15 cellular contexts compared by ENCODE assay signal in genomic region chr12:12872934-12873275, GRCh38. TPM values are rescaled to one million over a fixed set of nuclear protein-coding genes. Genes with fewer than 3 reads are reported as not detected.
A peak's percentile ranks its signal among the peaks of the same experiment; 100 is the strongest.
DNase-seq lines count a peak whose midpoint lies in the region; ATAC-seq, FAIRE-seq and TF ChIP-seq lines count a peak whose summit lies in the region.
"Had no signal": no experiment of that assay in that cellular context is flagged by ENCODE, and none has a peak within 500 bp of the region (broad histone marks: within the 10 kb centered on the region; RNA-seq: fewer than 3 reads in every experiment).

No MANE protein-coding gene starts in this region.

- TF ChIP-seq POLR2A in A549 (IDR thresholded peaks at IDR 0.05; ENCODE audit: low read length) (no peak), breast epithelium (IDR thresholded peaks at IDR 0.05) (no peak)

- DNase-seq in A549 (ENCODE audit: low read depth in 1 of 2, low spot score in 1 of 2) = no peak
- DNase-seq in M059J (ENCODE audit: low read depth) = peak; percentile 77
- no peak for DNase-seq in breast epithelium (ENCODE audit: low spot score in 2 of 2)
- DNase-seq in left lung = no peak
- no peak for DNase-seq in GM10266 (ENCODE audit: extremely low spot score)
- DNase-seq: activated T-cell treated with anti-CD3 and anti-CD28 coated beads, Interleukin-2, amount 50 U/mL, for 72 hours; ovary; stimulated activated CD4-positive, alpha-beta T cell treated with anti-CD3 and anti-CD28 coated beads, Interleukin-15, amount 100 ng/mL, for 24 hours; stimulated activated CD8-positive, alpha-beta memory T cell treated with anti-CD3 and anti-CD28 coated beads, Interleukin-4, amount 100 ng/mL, for 48 hours; uterus had no signal

- no peak overlapping the region for H3K27ac Mint-ChIP-seq in activated T-helper 17 cell treated with anti-CD3 and anti-CD28 coated beads, Interleukin-2, amount 50 U/mL, for 72 hours
- H3K27ac Mint-ChIP-seq: activated T-cell treated with anti-CD3 and anti-CD28 coated beads, Interleukin-2, amount 50 U/mL, for 72 hours had no signal

- 5% methylated on average over 2 of the region's 2 CpGs for WGBS in A549 (ENCODE audit: missing lambda C conversion rate)

- H3K27me3 ChIP-seq in breast epithelium (no peaks in the 10 kb centered on the region), left lung (no peaks in the 10 kb centered on the region)
- H3K27me3 ChIP-seq: ascending aorta, ovary, uterus had no signal

- H3K4me3 ChIP-seq in A549 (peak overlapping the region; percentile 28), breast epithelium (no peak overlapping the region), left lung (no peak overlapping the region)
- H3K4me3 ChIP-seq: ascending aorta, ovary, uterus had no signal

- no peaks in the 10 kb centered on the region for H3K9me3 Mint-ChIP-seq in activated T-helper 17 cell treated with anti-CD3 and anti-CD28 coated beads, Interleukin-2, amount 50 U/mL, for 72 hours
- H3K9me3 Mint-ChIP-seq: activated T-cell treated with anti-CD3 and anti-CD28 coated beads, Interleukin-2, amount 50 U/mL, for 72 hours had no signal

- H3K27ac ChIP-seq in A549 = peak overlapping the region; percentile 97 to 98
- peak overlapping the region; percentile 65 to 81 for H3K27ac ChIP-seq in breast epithelium
- H3K27ac ChIP-seq in left lung = peak overlapping the region; percentile 38 to 49
- H3K27ac ChIP-seq: ascending aorta, ovary, uterus had no signal

- no peak for TF ChIP-seq EP300 in A549 (IDR thresholded peaks at IDR 0.05)

- peaks cover 72% of the 10 kb centered on the region for H3K4me1 ChIP-seq in A549
- H3K4me1 ChIP-seq in breast epithelium = no peaks in the 10 kb centered on the region
- no peaks in the 10 kb centered on the region for H3K4me1 ChIP-seq in left lung
- H3K4me1 ChIP-seq: uterus had no signal

- H3K27me3 Mint-ChIP-seq in activated T-helper 17 cell treated with anti-CD3 and anti-CD28 coated beads, Interleukin-2, amount 50 U/mL, for 72 hours = no peaks in the 10 kb centered on the region

- intact Hi-C loops in breast epithelium (cut with DNase I; ENCODE audit: low total_unique reads) (no loop called here), left lung (cut with DNase I) (no loop called here)

- ATAC-seq in A549 = peak; percentile 50 to 67
- peak; percentile 4 for ATAC-seq in left lung
- no peak for ATAC-seq in GM19395 (IDR thresholded peaks at IDR 0.05; ENCODE audit: unreplicated experiment)
- ATAC-seq in activated T-helper 17 cell treated with anti-CD3 and anti-CD28 coated beads, Interleukin-2, amount 50 U/mL, for 72 hours (replicated peaks) = no peak
- no peak for ATAC-seq in GM18511 (IDR thresholded peaks at IDR 0.05; ENCODE audit: unreplicated experiment)
- ATAC-seq: activated T-cell treated with anti-CD3 and anti-CD28 coated beads, Interleukin-2, amount 50 U/mL, for 72 hours had no signal

- CTCF ChIA-PET in A549 (lab: Yijun Ruan, JAX) = interaction anchor here (0.7 to 5.0 kb wide), 5 partner anchors 11 to 59 kb away, joined by 3 to 34 read pairs (median 4); partner anchors contain the start of gene GPRC5A

- H3K4me3 Mint-ChIP-seq in activated T-helper 17 cell treated with anti-CD3 and anti-CD28 coated beads, Interleukin-2, amount 50 U/mL, for 72 hours = no peak overlapping the region
- H3K4me3 Mint-ChIP-seq: activated T-cell treated with anti-CD3 and anti-CD28 coated beads, Interleukin-2, amount 50 U/mL, for 72 hours had no signal

- peaks cover 6% of the 10 kb centered on the region; the same call in 2 of the 3 replicates for H3K9me3 ChIP-seq in A549
- no peaks in the 10 kb centered on the region for H3K9me3 ChIP-seq in breast epithelium
- no peaks in the 10 kb centered on the region for H3K9me3 ChIP-seq in left lung
- H3K9me3 ChIP-seq: ascending aorta, ovary, uterus had no signal

- no peak for FAIRE-seq in A549 (lab: Jason Lieb, UNC)
- FAIRE-seq: endometrium had no signal

- H3K36me3 ChIP-seq in breast epithelium (no peaks in the 10 kb centered on the region), left lung (no peaks in the 10 kb centered on the region)
- H3K36me3 ChIP-seq: ascending aorta, ovary, uterus had no signal

- TF ChIP-seq RAD21 in A549 (conservative IDR thresholded peaks at IDR 0.05 in 1 of 2, IDR thresholded peaks at IDR 0.05 in 1 of 2) = no peak

- no peaks in the 10 kb centered on the region for H3K4me1 Mint-ChIP-seq in activated T-helper 17 cell treated with anti-CD3 and anti-CD28 coated beads, Interleukin-2, amount 50 U/mL, for 72 hours

- POLR2A ChIA-PET in A549 (lab: Yijun Ruan, JAX) = interaction anchor here (1.0 to 3.3 kb wide), 3 partner anchors 10 to 36 kb away, joined by 4 to 28 read pairs (median 6); partner anchors contain the start of gene GPRC5A

- no peaks in the 10 kb centered on the region for H3K36me3 Mint-ChIP-seq in activated T-helper 17 cell treated with anti-CD3 and anti-CD28 coated beads, Interleukin-2, amount 50 U/mL, for 72 hours (ENCODE audit: low read depth)

- H3K4me2 ChIP-seq in A549 = peak overlapping the region; percentile 86

- TF ChIP-seq CTCF in A549 (IDR thresholded peaks at IDR 0.05) = no peak
- no peak for TF ChIP-seq CTCF in breast epithelium (IDR thresholded peaks at IDR 0.05)
- no peak for TF ChIP-seq CTCF in left lung (IDR thresholded peaks at IDR 0.05)
- no peak for TF ChIP-seq CTCF in GM10266 (IDR thresholded peaks at IDR 0.05; ENCODE audit: control insufficient read depth, insufficient read depth, low read depth, missing control alignments)

TF ChIP-seq in A549, 52 proteins besides CTCF, POLR2A, EP300 and RAD21:
- TF ChIP-seq FOSL2 (IDR thresholded peaks at IDR 0.05) = no peak
- TF ChIP-seq FOSL2 (CRISPR knock-in tag; IDR thresholded peaks at IDR 0.05) = peak; percentile 15; the same call in 1 of the 2 replicates
- no peak for TF ChIP-seq RCOR1 (IDR thresholded peaks at IDR 0.05; ENCODE audit: low read depth, low read length)

RNA-seq across cellular contexts. Expression of gene GPRC5A, which starts 18.5 kb away (rescaled TPM):
- polyA plus RNA-seq in A549 (2011; rRNA removed) = 296 and 321 TPM in 2 replicates
- polyA plus RNA-seq in A549 (2012; cell fraction: cytosol; rRNA removed) = 275 and 331 TPM in 2 replicates
- 582 and 654 TPM in 2 replicates for polyA plus RNA-seq in A549 (2012; cell fraction: nucleus; rRNA removed)
- 173 to 207 TPM (median 197 TPM) in 3 replicates for polyA plus RNA-seq in A549 (2017; fragmentation: RNase III; extraction: RNeasy Plus Mini Kit Qiagen cat#74134 plus additional on column Dnase treatment)
- 913 and 975 TPM in 2 replicates for polyA minus RNA-seq in A549 (2011; rRNA and poly(A)+ RNA removed)
- 70.0 and 89.7 TPM in 2 replicates for total RNA-seq in M059J (2014; rRNA removed; shearing (Covaris generic))
- 10 to 100 TPM; 10.9 to 40.1 (median 21.6) TPM for total RNA-seq in breast epithelium
- 1,000 to 10,000 TPM in 1 of 2 donors, 100 to 1,000 TPM in 1; 478 to 1,562 TPM for total RNA-seq in left lung
- 1 to 10 TPM in 1 of 2 donors, under 1 TPM in 1; 0.99 to 2.9 TPM for total RNA-seq in activated T-helper 17 cell treated with anti-CD3 and anti-CD28 coated beads, Interleukin-2, amount 50 U/mL, for 72 hours

RNA-seq across cellular contexts. Expression of gene DDX47, which starts 59.8 kb away (rescaled TPM):
- polyA plus RNA-seq in A549 (2011; rRNA removed) (118 and 144 TPM in 2 replicates), A549 (2017; fragmentation: RNase III; extraction: RNeasy Plus Mini Kit Qiagen cat#74134 plus additional on column Dnase treatment) (81.6 to 87.3 TPM (median 83.8 TPM) in 3 replicates)
- polyA plus RNA-seq in A549 (2012; cell fraction: cytosol; rRNA removed) = 56.1 and 57.2 TPM in 2 replicates
- 63.1 and 116 TPM in 2 replicates for polyA plus RNA-seq in A549 (2012; cell fraction: nucleus; rRNA removed)
- polyA minus RNA-seq in A549 (2011; rRNA and poly(A)+ RNA removed) = 68.9 and 74.6 TPM in 2 replicates
- total RNA-seq in M059J (2014; rRNA removed; shearing (Covaris generic)) = 125 and 149 TPM in 2 replicates
- total RNA-seq in breast epithelium (10 to 100 TPM; 44.8 to 81.1 (median 60.0) TPM), left lung (10 to 100 TPM; 44.0 to 48.6 TPM)
- 10 to 100 TPM; 90.0 to 90.4 TPM for total RNA-seq in activated T-helper 17 cell treated with anti-CD3 and anti-CD28 coated beads, Interleukin-2, amount 50 U/mL, for 72 hours

Comparison
In these comparisons a context has a peak if more than half of its experiments do, and no peak if none do; other contexts are left out.
1. ATAC-seq: peak in A549 (2 of 2) and left lung (single experiment); none in GM19395 (single experiment), activated T-helper 17 cell treated with anti-CD3 and anti-CD28 coated beads, Interleukin-2, amount 50 U/mL, for 72 hours (single experiment) and GM18511 (single experiment).
2. H3K27ac ChIP-seq: peak in every context shown above with its lines; median percentile 98 in A549; 73 in breast epithelium; 44 in left lung.